22 cellular contexts compared by ENCODE assay signal in genomic region chr14:76117789-76118188, GRCh38. TPM values are rescaled to one million over a fixed set of nuclear protein-coding genes. Genes with fewer than 3 reads are reported as not detected.
DNase-seq lines count a peak whose midpoint lies in the region; ATAC-seq and TF ChIP-seq lines count a peak whose summit lies in the region.
"Had no signal": no experiment of that assay in that cellular context is flagged by ENCODE, and none has a peak within 500 bp of the region (broad histone marks: within the 10 kb centered on the region; RNA-seq: fewer than 3 reads in every experiment).

No MANE protein-coding gene starts in this region.

- CTCF ChIA-PET in A673 (lab: Charles Lee), result no interaction called here

- DNase-seq in A673 (ENCODE audit: low spot score) (peak; percentile 64), NCI-H1105 (lab: John Stamatoyannopoulos, UW) (peak; percentile 84), NCI-H2171 (lab: John Stamatoyannopoulos, UW) (peak; percentile 72), SJCRH30 (peak; percentile 14 to 15), Ammon's horn (ENCODE audit: low spot score) (no peak), SIG-M5 treated with dmso at 0.1 percent for 504 hours (lab: John Stamatoyannopoulos, UW; ENCODE audit: unreplicated experiment) (no peak)
- DNase-seq: 8988T; activated CD4-positive, alpha-beta T cell treated with anti-CD3 and anti-CD28 coated beads, Interleukin-2, amount 50 U/mL, for 4 hours; activated naive CD4-positive, alpha-beta T cell treated with Interleukin-2 at 50 U/mL for 16 hours; amygdala; Calu3; foreskin keratinocyte; GDM1; MM.1S; NCI-H446; stimulated activated CD4-positive, alpha-beta T cell treated with anti-CD3 and anti-CD28 coated beads, Interleukin-2, amount 100 ng/mL, for 24 hours; stimulated activated naive CD8-positive, alpha-beta T cell treated with anti-CD3 and anti-CD28 coated beads, Interleukin-15, amount 100 ng/mL, for 72 hours; trophoblast cell had no signal

- TF ChIP-seq CTCF in A673 (conservative IDR thresholded peaks at IDR 0.05; ENCODE audit: low read depth, low read length), result no peak

- ATAC-seq in GM18907 (IDR thresholded peaks at IDR 0.05; ENCODE audit: unreplicated experiment) (no peak), HG02678 (IDR thresholded peaks at IDR 0.05; ENCODE audit: unreplicated experiment) (no peak)
- ATAC-seq: foreskin keratinocyte; Right ventricle myocardium inferior; stimulated activated naive CD8-positive, alpha-beta T cell treated with anti-CD3 and anti-CD28 coated beads, Interleukin-15, amount 100 ng/mL, for 72 hours had no signal

- H3K9me3 ChIP-seq in A673 (ENCODE audit: low read depth, low read length, poor library complexity, severe bottlenecking) (no peaks in the 10 kb centered on the region), SJCRH30 (replicated peaks) (no peaks in the 10 kb centered on the region)

- POLR2A ChIA-PET in A673 (lab: Charles Lee; ENCODE audit: low non-redundant PET), result no interaction called here

- BruUV-seq in A673 (replicated peaks; lab: Mats Ljungman, UMichigan), result no TSS peak

- H3K27ac ChIP-seq in A673 (ENCODE audit: low read depth, low read length, poor library complexity, severe bottlenecking) (no peak overlapping the region), SJCRH30 (no peak overlapping the region)
- H3K27ac ChIP-seq: foreskin keratinocyte, HL-60 had no signal

- H3K4me3 ChIP-seq in A673 (ENCODE audit: low read depth, low read length, poor library complexity, severe bottlenecking) (no peak overlapping the region), SJCRH30 (no peak overlapping the region)

- H3K36me3 ChIP-seq in A673 (ENCODE audit: insufficient read depth, low read length, poor library complexity, severe bottlenecking) (no peaks in the 10 kb centered on the region), SJCRH30 (no peaks in the 10 kb centered on the region)

- intact Hi-C loops in A673 (cut with micrococcal nuclease; ENCODE audit: unreplicated experiment), result no loop called here

- peaks cover 9% of the 10 kb centered on the region for H3K27me3 ChIP-seq in A673 (replicated peaks; ENCODE audit: insufficient read depth, low read depth, low read length, poor library complexity)
- H3K27me3 ChIP-seq in SJCRH30, result no peaks in the 10 kb centered on the region

- H3K4me1 ChIP-seq in A673 (ENCODE audit: insufficient read depth, low read length, poor library complexity, severe bottlenecking), result peaks cover 8% of the 10 kb centered on the region
- H3K4me1 ChIP-seq in SJCRH30, result no peaks in the 10 kb centered on the region
- H3K4me1 ChIP-seq: foreskin keratinocyte had no signal

RNA-seq across cellular contexts. Expression of gene GPATCH2L, which starts 33.9 kb away (rescaled TPM):
- total RNA-seq in A673 (2021), result 60.3 and 63.2 TPM in 2 replicates
- total RNA-seq in SJCRH30 (2014; rRNA removed; shearing (Covaris generic)), result 36.6 and 49.4 TPM in 2 replicates

Comparison
In these comparisons a context has a peak if more than half of its experiments do, and no peak if none do; other contexts are left out.
1. DNase-seq: peak in A673 (single experiment), NCI-H1105 (single experiment), NCI-H2171 (single experiment) and SJCRH30 (2 of 2); none in Ammon's horn (single experiment) and SIG-M5 treated with dmso at 0.1 percent for 504 hours (single experiment).